ENCODE assay signal across 9 cellular contexts in the genomic region with DNA sequence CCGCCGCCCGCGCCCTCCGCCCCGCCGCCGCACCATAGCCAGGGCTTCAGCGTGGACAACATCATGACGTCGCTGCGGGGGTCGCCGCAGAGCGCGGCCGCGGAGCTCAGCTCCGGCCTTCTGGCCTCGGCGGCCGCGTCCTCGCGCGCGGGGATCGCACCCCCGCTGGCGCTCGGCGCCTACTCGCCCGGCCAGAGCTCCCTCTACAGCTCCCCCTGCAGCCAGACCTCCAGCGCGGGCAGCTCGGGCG. TPM values are rescaled to one million over a fixed set of nuclear protein-coding genes. Genes with fewer than 3 reads are reported as not detected.
DNase-seq lines count a peak whose midpoint lies in the region; ATAC-seq and TF ChIP-seq lines count a peak whose summit lies in the region.
"Had no signal": no experiment of that assay in that cellular context is flagged by ENCODE, and none has a peak within 500 bp of the region (broad histone marks: within the 10 kb centered on the region; RNA-seq: fewer than 3 reads in every experiment).

No MANE protein-coding gene starts in this region.

- H3K27ac Mint-ChIP-seq in Caco-2 (ENCODE audit: unreplicated experiment) (no peak overlapping the region), H9 (no peak overlapping the region)

- H3K79me2 ChIP-seq in trophoblast cell (ENCODE audit: control insufficient read depth, insufficient read depth, low read length, poor library complexity) = no peaks in the 10 kb centered on the region
- no peaks in the 10 kb centered on the region for H3K79me2 ChIP-seq in H9 (ENCODE audit: insufficient read depth, low read length)

- TF ChIP-seq CTCF in Caco-2 (IDR thresholded peaks at IDR 0.05; ENCODE audit: insufficient read depth in 1 of 2, low read depth in 1 of 2, low read length in 1 of 2, severe bottlenecking in 1 of 2, unreplicated experiment in 1 of 2) (peak in 1 of 2 experiments; percentile 20), IMR-90 (conservative IDR thresholded peaks at IDR 0.05; ENCODE audit: low read depth, low read length) (peak; percentile 31; the same call in 1 of the 2 replicates), coronary artery (IDR thresholded peaks at IDR 0.05) (no peak), H9 (conservative IDR thresholded peaks at IDR 0.05) (no peak; the same call in 2 of the 3 replicates)

- TF ChIP-seq POLR2A in IMR-90 (IDR thresholded peaks at IDR 0.05; ENCODE audit: low read depth, low read length) = no peak

- H3T11ph ChIP-seq in H9 (ENCODE audit: low read length) = no peak overlapping the region

- H2AK5ac ChIP-seq in IMR-90 (ENCODE audit: low read depth, low read length) (no peak overlapping the region), trophoblast cell (ENCODE audit: low read length) (no peak overlapping the region), H9 (ENCODE audit: insufficient read length, low read length) (no peak overlapping the region)

- H3K14ac ChIP-seq in IMR-90 (replicated peaks; ENCODE audit: low read depth, low read length) = no peak overlapping the region
- H3K14ac ChIP-seq in trophoblast cell (ENCODE audit: low read length) = no peak overlapping the region
- H3K14ac ChIP-seq in H9 (ENCODE audit: insufficient read depth, low read length) = no peak overlapping the region

- intact Hi-C loops in Caco-2 (cut with micrococcal nuclease; ENCODE audit: unreplicated experiment) = no loop called here
- intact Hi-C loops in IMR-90 (cut with micrococcal nuclease) = loop anchor here (2.0 to 10.0 kb wide), 6 partner anchors 52 to 424 kb away; no protein-coding TSS in a partner anchor

- H3K27me3 Mint-ChIP-seq in Caco-2 (ENCODE audit: insufficient read depth, unreplicated experiment) = peaks cover 2% of the 10 kb centered on the region
- H3K27me3 Mint-ChIP-seq in H9 (ENCODE audit: low read depth) = peaks cover 87% of the 10 kb centered on the region

- H3K4me1 ChIP-seq in Caco-2 (peaks cover 7% of the 10 kb centered on the region), IMR-90 (ENCODE audit: control insufficient read depth, insufficient read depth, low read length) (peaks cover 4% of the 10 kb centered on the region), trophoblast cell (ENCODE audit: control insufficient read depth in 1 of 2, insufficient read depth in 2 of 2, low read length in 2 of 2) (peaks cover 28 to 33% of the 10 kb centered on the region in 2 experiments), H9 (ENCODE audit: insufficient read depth, low read length) (no peaks in the 10 kb centered on the region; the same call in 1 of the 2 replicates)

- ATAC-seq in IMR-90 (ENCODE audit: low read depth) (no peak; the same call in 1 of the 2 replicates), HG03025 (IDR thresholded peaks at IDR 0.05; ENCODE audit: low FRiP score, unreplicated experiment) (no peak), GM18519 (IDR thresholded peaks at IDR 0.05; ENCODE audit: low FRiP score, unreplicated experiment) (no peak)

- H4K91ac ChIP-seq in IMR-90 (ENCODE audit: insufficient read depth, low read depth, low read length) (no peak overlapping the region), trophoblast cell (ENCODE audit: low read depth, low read length) (no peak overlapping the region), H9 (ENCODE audit: insufficient read length, low read depth, low read length) (no peak overlapping the region)

- DNase-seq in Caco-2 (peak in 1 of 2 experiments; percentile 73), IMR-90 (peak; percentile 50), coronary artery (ENCODE audit: low spot score) (no peak), trophoblast cell (peak in 1 of 2 donors; percentile 22), H9 (no peak), GM19238 (ENCODE audit: insufficient read length, low spot score) (no peak)
- DNase-seq: activated T-cell treated with anti-CD3 and anti-CD28 coated beads for 4 hours had no signal

- peak overlapping the region; percentile 60 for H3K4me3 ChIP-seq in Caco-2 (ENCODE audit: low read depth, low read length)
- H3K4me3 ChIP-seq in IMR-90 (ENCODE audit: insufficient read depth, low read depth, low read length) = peak overlapping the region; percentile 85
- peak overlapping the region; percentile 97 for H3K4me3 ChIP-seq in coronary artery
- H3K4me3 ChIP-seq in trophoblast cell (ENCODE audit: low read depth, low read length) = peak overlapping the region; percentile 41

- no peaks in the 10 kb centered on the region for H3K9me3 ChIP-seq in Caco-2
- H3K9me3 ChIP-seq in IMR-90 (ENCODE audit: control insufficient read depth, insufficient read depth, low read length) = peaks cover 7% of the 10 kb centered on the region; the same call in 1 of the 2 replicates
- peaks cover 10% of the 10 kb centered on the region for H3K9me3 ChIP-seq in trophoblast cell (ENCODE audit: insufficient read depth, low read depth, low read length)
- no peaks in the 10 kb centered on the region for H3K9me3 ChIP-seq in H9 (ENCODE audit: control insufficient read depth, low read depth, low read length)

- POLR2A ChIA-PET in Caco-2 (lab: Charles Lee) (interaction anchor here (0.6 to 0.8 kb wide), 4 partner anchors 30 to 258 kb away, joined by 3 to 6 read pairs (median 4); no protein-coding TSS in a partner anchor), IMR-90 (lab: Charles Lee; ENCODE audit: unreplicated experiment) (interaction anchor here (0.6 kb wide), 3 partner anchors 14 to 743 kb away, joined by 3 to 19 read pairs (median 4); no protein-coding TSS in a partner anchor)

- H3K27ac ChIP-seq in IMR-90 (ENCODE audit: insufficient read depth, low read length) = peak overlapping the region; percentile 99
- peak overlapping the region; percentile 85 to 100 for H3K27ac ChIP-seq in coronary artery
- no peak overlapping the region for H3K27ac ChIP-seq in trophoblast cell (ENCODE audit: low read depth, low read length)
- no peak overlapping the region for H3K27ac ChIP-seq in H9 (ENCODE audit: insufficient read length, low read depth, low read length)

- H4K12ac ChIP-seq in trophoblast cell (ENCODE audit: low read depth, low read length) = no peak overlapping the region

- H2BK12ac ChIP-seq in trophoblast cell (ENCODE audit: low read length) = no peak overlapping the region
- H2BK12ac ChIP-seq in H9 (ENCODE audit: insufficient read length, low read depth, low read length) = no peak overlapping the region

- H3K9me3 Mint-ChIP-seq in Caco-2 (ENCODE audit: unreplicated experiment) = no peaks in the 10 kb centered on the region
- H3K9me3 Mint-ChIP-seq in H9 = peaks cover 0 to 4% of the 10 kb centered on the region in 2 experiments; a peak in 2 of 5 replicates

- H3K4me1 Mint-ChIP-seq in Caco-2 (ENCODE audit: low read depth, unreplicated experiment) (no peaks in the 10 kb centered on the region), H9 (peaks cover 29 to 36% of the 10 kb centered on the region in 2 experiments)

- no peak overlapping the region for H4K8ac ChIP-seq in IMR-90 (ENCODE audit: low read depth in 2 of 2, low read length in 2 of 2)
- no peak overlapping the region for H4K8ac ChIP-seq in trophoblast cell (ENCODE audit: low read depth, low read length)
- H4K8ac ChIP-seq in H9 (replicated peaks; ENCODE audit: insufficient read length, low read depth, low read length) = no peak overlapping the region

- H2AFZ ChIP-seq in IMR-90 (replicated peaks; ENCODE audit: low read length, poor library complexity) (peak overlapping the region; percentile 91), trophoblast cell (ENCODE audit: insufficient read depth, low read length, poor library complexity) (no peak overlapping the region), H9 (ENCODE audit: low read length) (no peak overlapping the region)

- TF ChIP-seq RAD21 in IMR-90 (IDR thresholded peaks at IDR 0.05; ENCODE audit: low read length) = peak; percentile 11; the same call in 1 of the 2 replicates

- H3K79me1 ChIP-seq in IMR-90 (ENCODE audit: low read depth in 1 of 2, low read length in 2 of 2) (peaks cover 3 to 13% of the 10 kb centered on the region in 2 experiments), trophoblast cell (ENCODE audit: low read length) (no peaks in the 10 kb centered on the region), H9 (ENCODE audit: insufficient read depth, low read depth, low read length, poor library complexity, severe bottlenecking) (no peaks in the 10 kb centered on the region)

- H4K5ac ChIP-seq in IMR-90 (ENCODE audit: low read depth, low read length) (no peak overlapping the region), H9 (ENCODE audit: insufficient read length, low read depth, low read length) (no peak overlapping the region)

- in situ Hi-C loops in IMR-90 (cut with MboI; ENCODE audit: low sequenced_read_pairs) = no loop called here

- H2BK5ac ChIP-seq in IMR-90 (ENCODE audit: low read depth, low read length, poor library complexity, severe bottlenecking) (peak overlapping the region; percentile 85), trophoblast cell (ENCODE audit: low read depth, low read length, poor library complexity) (no peak overlapping the region), H9 (ENCODE audit: insufficient read length, low read length) (no peak overlapping the region)

- peak overlapping the region; percentile 88 for H2AK9ac ChIP-seq in IMR-90 (replicated peaks; ENCODE audit: low read depth, low read length, poor library complexity)

- H3K4me2 ChIP-seq in IMR-90 (ENCODE audit: low read depth, low read length) (no peak overlapping the region; the same call in 1 of the 2 replicates), trophoblast cell (ENCODE audit: low read length) (peak overlapping the region; percentile 99), H9 (ENCODE audit: insufficient read depth, insufficient read length, low read length) (no peak overlapping the region)

- H3K36me3 Mint-ChIP-seq in Caco-2 (ENCODE audit: insufficient read depth, unreplicated experiment) = peaks cover 15% of the 10 kb centered on the region
- no peaks in the 10 kb centered on the region for H3K36me3 Mint-ChIP-seq in H9 (ENCODE audit: insufficient read depth in 1 of 3, low read depth in 3 of 3)

- H3K23ac ChIP-seq in IMR-90 (ENCODE audit: low read depth, low read length) = no peak overlapping the region
- H3K23ac ChIP-seq in trophoblast cell (ENCODE audit: low read length) = no peak overlapping the region
- no peak overlapping the region for H3K23ac ChIP-seq in H9 (ENCODE audit: insufficient read length, low read depth, low read length)

- H2BK15ac ChIP-seq in IMR-90 (ENCODE audit: low read depth, low read length) (no peak overlapping the region), H9 (ENCODE audit: low read depth, low read length) (no peak overlapping the region)

- H3K23me2 ChIP-seq in H9 (ENCODE audit: insufficient read length, low read depth, low read length, poor library complexity, severe bottlenecking) = peaks cover 22% of the 10 kb centered on the region

- H2BK120ac ChIP-seq in IMR-90 (ENCODE audit: low read depth, low read length) (no peak overlapping the region), trophoblast cell (ENCODE audit: insufficient read depth, low read length, poor library complexity) (no peak overlapping the region), H9 (ENCODE audit: low read depth, low read length, poor library complexity, severe bottlenecking) (no peak overlapping the region)

- CTCF ChIA-PET in Caco-2 (lab: Charles Lee) (interaction anchor here (0.6 to 1.6 kb wide), 10 partner anchors 30 to 1640 kb away, joined by 3 to 8 read pairs (median 4); no protein-coding TSS in a partner anchor), IMR-90 (lab: Yijun Ruan, JAX) (interaction anchor here (0.9 to 2.3 kb wide), 5 partner anchors 13 to 493 kb away, joined by 3 to 9 read pairs (median 3); no protein-coding TSS in a partner anchor)

- no peaks in the 10 kb centered on the region for H3K9me1 ChIP-seq in IMR-90 (ENCODE audit: insufficient read depth, low read length)

- H3K18ac ChIP-seq in IMR-90 (ENCODE audit: low read depth, low read length) (no peak overlapping the region; the same call in 1 of the 2 replicates), trophoblast cell (ENCODE audit: low read length) (no peak overlapping the region), H9 (ENCODE audit: insufficient read length, low read depth, low read length) (no peak overlapping the region)

- H3K9ac ChIP-seq in IMR-90 (ENCODE audit: low read depth, low read length) (peak overlapping the region; percentile 98), trophoblast cell (ENCODE audit: low read length) (no peak overlapping the region), H9 (ENCODE audit: extremely low read depth, insufficient read length, low read length) (no peak overlapping the region)

- H2BK20ac ChIP-seq in IMR-90 (ENCODE audit: low read depth, low read length) = no peak overlapping the region
- H2BK20ac ChIP-seq in H9 (ENCODE audit: low read depth, low read length, poor library complexity, severe bottlenecking) = no peak overlapping the region

- H3K4me3 Mint-ChIP-seq in Caco-2 (ENCODE audit: unreplicated experiment) (peak overlapping the region; percentile 86), H9 (no peak overlapping the region)

- BruUV-seq in Caco-2 (replicated peaks; lab: Mats Ljungman, UMichigan) (no TSS peak), IMR-90 (replicated peaks; lab: Mats Ljungman, UMichigan) (no TSS peak)

- no peak overlapping the region for H3K56ac ChIP-seq in IMR-90 (ENCODE audit: extremely low read depth, insufficient read depth, low read length)
- no peak overlapping the region for H3K56ac ChIP-seq in H9 (ENCODE audit: insufficient read length, low read depth, low read length)

- WGBS in IMR-90 (ENCODE audit: extremely low coverage in 2 of 2, insufficient read length in 1 of 2), 2 experiments = 2% methylated on average over 13 of the region's 38 CpGs; no CpG with 5 or more reads in 1 of the 2 experiments
- WGBS in trophoblast cell (ENCODE audit: extremely low coverage, insufficient coverage, insufficient read length) = no CpG with 5 or more reads among the region's 38 CpGs
- no CpG with 5 or more reads among the region's 38 CpGs for WGBS in H9 (ENCODE audit: extremely low coverage, insufficient read length, low lambda C conversion rate)

- H3K4ac ChIP-seq in IMR-90 (ENCODE audit: low read depth, low read length) (no peak overlapping the region; the same call in 1 of the 2 replicates), trophoblast cell (ENCODE audit: low read depth, low read length) (no peak overlapping the region), H9 (ENCODE audit: low read depth, low read length) (no peak overlapping the region)

- H4K20me1 ChIP-seq in IMR-90 (ENCODE audit: insufficient read depth, low read length) = peaks cover 14% of the 10 kb centered on the region
- H4K20me1 ChIP-seq in H9 (ENCODE audit: control insufficient read depth, insufficient read depth, insufficient read length) = no peaks in the 10 kb centered on the region

- H3K36me3 ChIP-seq in Caco-2 (ENCODE audit: control insufficient read depth, insufficient read depth, low read length) = no peaks in the 10 kb centered on the region
- peaks cover 9% of the 10 kb centered on the region for H3K36me3 ChIP-seq in IMR-90 (ENCODE audit: control insufficient read depth, insufficient read depth, low read length)
- H3K36me3 ChIP-seq in trophoblast cell (ENCODE audit: control insufficient read depth in 1 of 2, insufficient read depth in 2 of 2, low read length in 2 of 2) = no peaks in the 10 kb centered on the region

- dilution Hi-C loops in IMR-90 (cut with HindIII; ENCODE audit: low sequenced_read_pairs, unreplicated experiment) = no loop called here

- H3K27me3 ChIP-seq in Caco-2 (replicated peaks; ENCODE audit: control insufficient read depth, insufficient read depth, low read length) = no peaks in the 10 kb centered on the region
- peaks cover 17% of the 10 kb centered on the region; the same call in 1 of the 2 replicates for H3K27me3 ChIP-seq in IMR-90 (ENCODE audit: control insufficient read depth, insufficient read depth, low read length)
- peaks cover 83% of the 10 kb centered on the region for H3K27me3 ChIP-seq in trophoblast cell (ENCODE audit: insufficient read depth, low read length)
- peaks cover 76% of the 10 kb centered on the region for H3K27me3 ChIP-seq in H9 (ENCODE audit: insufficient read depth, low read length)

RNA-seq across cellular contexts. Expression of a gene that starts 1.5 kb away (rescaled TPM):
- 6.8 and 7.1 TPM in 2 replicates for total RNA-seq in Caco-2 (2022)
- 1.3 and 1.9 TPM in 2 replicates for total RNA-seq in IMR-90 (2012; rRNA removed)
- polyA plus RNA-seq in IMR-90 (2012; rRNA removed) = 4.0 and 4.7 TPM in 2 replicates
- 3.4 and 6.3 TPM in 2 replicates for polyA plus RNA-seq in IMR-90 (2012; cell fraction: cytosol; rRNA removed)
- 6.5 and 7.2 TPM in 2 replicates for polyA plus RNA-seq in IMR-90 (2012; cell fraction: nucleus; rRNA removed; ENCODE audit: low replicate concordance)
- polyA plus RNA-seq in trophoblast cell (2013) = 0.46 and 0.59 TPM in 2 replicates
- total RNA-seq in H9 (2021) = 0.04 TPM in 1 of 2 replicates, not detected in the other

Comparison
In these comparisons a context has a peak if more than half of its experiments do, and no peak if none do; other contexts are left out.
1. H3K4me3 ChIP-seq: peak in every context shown above with its lines; median percentile 97 in coronary artery; 85 in IMR-90; 60 in Caco-2; 41 in trophoblast cell.
2. H3K27ac ChIP-seq: peak in IMR-90 (single experiment) and coronary artery (2 of 2); none in trophoblast cell (single experiment) and H9 (single experiment).